In genomic region chr1:225846331-225847310, GRCh38 we compare ENCODE assay signal across 18 cellular contexts. TPM values are rescaled to one million over a fixed set of nuclear protein-coding genes. Genes with fewer than 3 reads are reported as not detected.
DNase-seq lines count a peak whose midpoint lies in the region; ATAC-seq, FAIRE-seq and TF ChIP-seq lines count a peak whose summit lies in the region.
"Had no signal": no experiment of that assay in that cellular context is flagged by ENCODE, and none has a peak within 500 bp of the region (broad histone marks: within the 10 kb centered on the region; RNA-seq: fewer than 3 reads in every experiment).

No MANE protein-coding gene starts in this region.

- H3K36me3 Mint-ChIP-seq in CD8-positive, alpha-beta memory T cell, result peaks cover under 1 to 51% (median 6%) of the 10 kb centered on the region in 3 donors

- no peaks in the 10 kb centered on the region for H3K23me2 ChIP-seq in H1 (ENCODE audit: low read depth, low read length)

- TF ChIP-seq POLR2A in H1 (IDR thresholded peaks at IDR 0.05; ENCODE audit: control extremely low read depth in 1 of 2, low read depth in 2 of 2, low read length in 2 of 2) (0 out of 3 replicates have a peak, but pooled peaks of 1 of the 2 experiments have one; percentile 23), spleen (IDR thresholded peaks at IDR 0.05) (no peak)

- no peak overlapping the region for H3K9ac ChIP-seq in OCI-LY1 (ENCODE audit: low read length)
- 0 out of 7 replicates have a peak overlapping the region, but pooled peaks of 1 of the 4 experiments have one; percentile 9 for H3K9ac ChIP-seq in H1 (replicated peaks in 1 of 4; ENCODE audit: extremely low read depth in 1 of 4, low read depth in 3 of 4, low read length in 3 of 4)

- H3K9me2 ChIP-seq in OCI-LY1 (ENCODE audit: low read depth, low read length), result no peaks in the 10 kb centered on the region

- H3K14ac ChIP-seq in H1 (ENCODE audit: insufficient read length), result no peak overlapping the region

- ATAC-seq in HG02623 (IDR thresholded peaks at IDR 0.05; ENCODE audit: unreplicated experiment), result no peak
- ATAC-seq: activated CD4-positive, CD25-positive, alpha-beta regulatory T cell treated with anti-CD3 and anti-CD28 coated beads, Interleukin-2, amount 50 U/mL, for 24 hours had no signal

- H3K9me3 Mint-ChIP-seq in CD8-positive, alpha-beta memory T cell, result no peaks in the 10 kb centered on the region
- H3K9me3 Mint-ChIP-seq: activated naive CD8-positive, alpha-beta T cell treated with anti-CD3 and anti-CD28 coated beads, Interleukin-2, amount 10 ng/mL, durations not matched to agents 7 days and 5 days; stimulated activated naive CD8-positive, alpha-beta T cell treated with anti-CD3 and anti-CD28 coated beads, Interleukin-15, Interleukin-2, amounts not matched to agents 100 ng/mL and 50 ng/mL, for 24 hours had no signal

- H3K79me2 ChIP-seq in OCI-LY1 (ENCODE audit: insufficient read depth, low read length) (no peaks in the 10 kb centered on the region), H1 (ENCODE audit: control insufficient read depth in 1 of 2, insufficient read depth in 2 of 2, low read length in 2 of 2) (no peaks in the 10 kb centered on the region)

- H3K4me2 ChIP-seq in OCI-LY1 (ENCODE audit: low read length) (no peak overlapping the region), H1 (ENCODE audit: insufficient read depth in 1 of 2, low read depth in 2 of 2, low read length in 2 of 2) (no peak overlapping the region)

- no peak overlapping the region for H3K4me3 Mint-ChIP-seq in CD8-positive, alpha-beta memory T cell
- H3K4me3 Mint-ChIP-seq: activated naive CD8-positive, alpha-beta T cell treated with anti-CD3 and anti-CD28 coated beads, Interleukin-2, amount 10 ng/mL, durations not matched to agents 7 days and 5 days; stimulated activated naive CD8-positive, alpha-beta T cell treated with anti-CD3 and anti-CD28 coated beads, Interleukin-15, Interleukin-2, amounts not matched to agents 100 ng/mL and 50 ng/mL, for 24 hours had no signal

- H3K27me3 Mint-ChIP-seq in CD8-positive, alpha-beta memory T cell, result no peaks in the 10 kb centered on the region
- H3K27me3 Mint-ChIP-seq: activated naive CD8-positive, alpha-beta T cell treated with anti-CD3 and anti-CD28 coated beads, Interleukin-2, amount 10 ng/mL, durations not matched to agents 7 days and 5 days; stimulated activated naive CD8-positive, alpha-beta T cell treated with anti-CD3 and anti-CD28 coated beads, Interleukin-15, Interleukin-2, amounts not matched to agents 100 ng/mL and 50 ng/mL, for 24 hours had no signal

- no peak for TF ChIP-seq EP300 in H1 (IDR thresholded peaks at IDR 0.05; ENCODE audit: borderline replicate concordance in 1 of 2, low read depth in 2 of 2, low read length in 2 of 2)

- H4K8ac ChIP-seq in H1 (ENCODE audit: extremely low read depth, insufficient read depth, low read length), result peak overlapping the region; percentile 18; the same call in 1 of the 2 replicates

- H3K56ac ChIP-seq in H1 (replicated peaks; ENCODE audit: insufficient read length, low read depth, low read length), result no peak overlapping the region

- H3K27me3 ChIP-seq in CD8-positive, alpha-beta memory T cell (ENCODE audit: insufficient read depth, low read length, poor library complexity, severe bottlenecking), result no peaks in the 10 kb centered on the region
- H3K27me3 ChIP-seq in OCI-LY1 (ENCODE audit: insufficient read depth, low read length) (no peaks in the 10 kb centered on the region), H1 (replicated peaks in 1 of 4; ENCODE audit: control insufficient read depth in 3 of 4, extremely low read depth in 1 of 4, insufficient read depth in 3 of 4, low read length in 3 of 4) (no peaks in the 10 kb centered on the region; a peak in 1 of 7 replicates), spleen (replicated peaks in 1 of 7) (no peaks in the 10 kb centered on the region)

- H2BK5ac ChIP-seq in H1 (ENCODE audit: low read depth, low read length), result peak overlapping the region; percentile 26; the same call in 1 of the 2 replicates

- H3F3A ChIP-seq in OCI-LY1 (ENCODE audit: insufficient read depth, low read length), result no peaks in the 10 kb centered on the region

- TF ChIP-seq CTCF in OCI-LY1 (IDR thresholded peaks at IDR 0.05; ENCODE audit: low read length) (no peak), H1 (IDR thresholded peaks at IDR 0.05; ENCODE audit: control extremely low read depth in 1 of 3, insufficient read depth in 1 of 3, low read depth in 1 of 3, low read length in 3 of 3) (no peak), spleen (IDR thresholded peaks at IDR 0.05 in 8 of 11, conservative IDR thresholded peaks at IDR 0.05 in 3 of 11) (no peak)

- intact Hi-C loops in spleen (cut with DNase I; ENCODE audit: low total_unique reads), result loop anchor here (5.0 to 10.0 kb wide), 2 partner anchors 58 to 369 kb away; no protein-coding TSS in a partner anchor

- no peaks in the 10 kb centered on the region for H4K20me1 ChIP-seq in OCI-LY1 (ENCODE audit: insufficient read depth, low read length)
- peaks cover 4 to 8% of the 10 kb centered on the region in 2 experiments for H4K20me1 ChIP-seq in H1 (replicated peaks in 1 of 2; ENCODE audit: control insufficient read depth in 1 of 2, insufficient read depth in 2 of 2, low read length in 2 of 2)

- no peak overlapping the region for H2BK20ac ChIP-seq in H1 (ENCODE audit: low read length)

- POLR2A ChIA-PET in CD8-positive, alpha-beta memory T cell (lab: Charles Lee), result no interaction called here
- POLR2A ChIA-PET in H1 (lab: Charles Lee; ENCODE audit: partially characterized antibody), result interaction anchor here (0.8 to 2.6 kb wide), 12 partner anchors 9 to 194 kb away, joined by 3 to 15 read pairs (median 4); partner anchors contain the start of genes ENAH and EPHX1

- no peak for FAIRE-seq in H1 (lab: Jason Lieb, UNC)
- FAIRE-seq: frontal cortex, G401.6, GM12892 had no signal

- H3K23ac ChIP-seq in H1 (ENCODE audit: insufficient read length), result no peak overlapping the region

- H3K4me1 ChIP-seq in CD8-positive, alpha-beta memory T cell (ENCODE audit: insufficient read depth, low read length), result peaks cover 46% of the 10 kb centered on the region
- H3K4me1 ChIP-seq in OCI-LY1 (ENCODE audit: insufficient read depth, low read length, severe bottlenecking), result peaks cover 33% of the 10 kb centered on the region
- peaks cover 0 to 8% (median 4%) of the 10 kb centered on the region in 4 experiments; a peak in 4 of 7 replicates for H3K4me1 ChIP-seq in H1 (replicated peaks in 1 of 4; ENCODE audit: control insufficient read depth in 3 of 4, insufficient read depth in 4 of 4, low read length in 3 of 4)
- H3K4me1 ChIP-seq in spleen, result peaks cover 25 to 78% (median 43%) of the 10 kb centered on the region in 6 donors

- H3K4ac ChIP-seq in H1 (replicated peaks; ENCODE audit: insufficient read length, low read depth, low read length), result no peak overlapping the region

- H3K4me3 ChIP-seq in CD8-positive, alpha-beta memory T cell (ENCODE audit: low read length), result no peak overlapping the region
- H3K4me3 ChIP-seq in OCI-LY1 (ENCODE audit: low read depth, low read length, poor library complexity, severe bottlenecking) (no peak overlapping the region), H1 (ENCODE audit: extremely low read depth in 1 of 4, insufficient read depth in 2 of 4, low read depth in 3 of 4, low read length in 4 of 4) (no peak overlapping the region), spleen (no peak overlapping the region)
- H3K4me3 ChIP-seq: skin epidermis had no signal

- peaks cover 52 to 80% (median 74%) of the 10 kb centered on the region in 3 donors for H3K4me1 Mint-ChIP-seq in CD8-positive, alpha-beta memory T cell

- DNase-seq in CD8-positive, alpha-beta memory T cell, result no peak
- DNase-seq in H1 (ENCODE audit: low read depth in 1 of 2, low spot score in 2 of 2), result no peak
- DNase-seq in spleen, result peak; percentile 73
- DNase-seq in NCI-H187 (lab: John Stamatoyannopoulos, UW), result no peak
- DNase-seq in NCI-H446 (lab: John Stamatoyannopoulos, UW), result no peak
- DNase-seq: activated CD8-positive, alpha-beta memory T cell treated with anti-CD3 and anti-CD28 coated beads, Interleukin-2, amount 50 U/mL, for 4 hours; activated naive CD8-positive, alpha-beta T cell treated with anti-CD3 and anti-CD28 coated beads, Interleukin-2, amount 10 ng/mL, durations not matched to agents 7 days and 5 days; central memory CD4-positive, alpha-beta T cell had no signal

- H3K36me3 ChIP-seq in CD8-positive, alpha-beta memory T cell (ENCODE audit: insufficient read depth, low read length), result peaks cover 13% of the 10 kb centered on the region
- H3K36me3 ChIP-seq in OCI-LY1 (ENCODE audit: insufficient read depth, low read length), result no peaks in the 10 kb centered on the region
- H3K36me3 ChIP-seq in H1 (ENCODE audit: control insufficient read depth in 2 of 4, insufficient read depth in 4 of 4, low read length in 3 of 4), result peaks cover 0 to 18% (median 5%) of the 10 kb centered on the region in 4 experiments; a peak in 5 of 8 replicates
- peaks cover 0 to 98% (median 33%) of the 10 kb centered on the region in 6 donors for H3K36me3 ChIP-seq in spleen

- TF ChIP-seq RAD21 in H1 (IDR thresholded peaks at IDR 0.05 in 1 of 2, conservative IDR thresholded peaks at IDR 0.05 in 1 of 2; ENCODE audit: low read depth in 2 of 2, low read length in 2 of 2), result no peak

- 92% methylated on average over 20 of the region's 20 CpGs; no CpG with 5 or more reads in 1 of the 2 experiments for WGBS in H1 (ENCODE audit: extremely low coverage in 1 of 2, insufficient coverage in 1 of 2, insufficient read length in 1 of 2, insufficient replicate concordance in 2 of 2, low coverage in 1 of 2, low lambda C conversion rate in 2 of 2, missing lambda C conversion rate in 1 of 2), 2 experiments
- WGBS in spleen, 5 donors, result 92 to 96% (median 93%) methylated on average over 18 to 20 of the region's 20 CpGs

- no peak overlapping the region for H2AK5ac ChIP-seq in H1 (ENCODE audit: low read depth, low read length)

- no peak overlapping the region for H4K5ac ChIP-seq in H1 (ENCODE audit: insufficient read length, low read depth, low read length)

- no peak overlapping the region for H2AFZ ChIP-seq in OCI-LY1 (ENCODE audit: low read length)
- no peak overlapping the region for H2AFZ ChIP-seq in H1 (ENCODE audit: low read length)

- H3K79me1 ChIP-seq in H1 (ENCODE audit: low read depth, low read length), result peaks cover 2% of the 10 kb centered on the region; the same call in 1 of the 2 replicates

- CTCF ChIA-PET in CD8-positive, alpha-beta memory T cell (lab: Charles Lee), result interaction anchor here (1.0 to 1.4 kb wide), 4 partner anchors 13 to 372 kb away, joined by 3 to 5 read pairs (median 4); partner anchors contain the start of gene TMEM63A
- CTCF ChIA-PET in H1 (lab: Charles Lee; ENCODE audit: partially characterized antibody), result interaction anchor here (0.7 to 4.0 kb wide), 42 partner anchors 9 to 382 kb away, joined by 3 to 24 read pairs (median 4); partner anchors contain the start of genes LEFTY1 and SRP9

- H3K18ac ChIP-seq in H1 (ENCODE audit: extremely low read depth, low read length), result no peak overlapping the region; the same call in 1 of the 2 replicates

- H3K9me3 ChIP-seq in CD8-positive, alpha-beta memory T cell (ENCODE audit: low read length), result no peaks in the 10 kb centered on the region
- H3K9me3 ChIP-seq in OCI-LY1 (ENCODE audit: low read length) (no peaks in the 10 kb centered on the region; the same call in 1 of the 2 replicates), H1 (ENCODE audit: insufficient read depth in 2 of 2, low read depth in 1 of 2, low read length in 1 of 2) (peaks cover 2 to 10% of the 10 kb centered on the region in 2 experiments; a peak in 3 of 4 replicates), spleen (no peaks in the 10 kb centered on the region)

- H2BK15ac ChIP-seq in H1 (ENCODE audit: low read length), result no peak overlapping the region

- H3K27ac ChIP-seq in CD8-positive, alpha-beta memory T cell (ENCODE audit: low read depth, low read length), result no peak overlapping the region
- H3K27ac ChIP-seq in OCI-LY1 (ENCODE audit: low read depth, low read length, poor library complexity, severe bottlenecking) (peak overlapping the region; percentile 90), H1 (ENCODE audit: low read depth, low read length) (no peak overlapping the region; the same call in 1 of the 2 replicates), spleen (peak overlapping the region in 6 of 8 donors; percentile 67 to 90 (median 74))

- peak overlapping the region; percentile 68 to 98 (median 92) for H3K27ac Mint-ChIP-seq in CD8-positive, alpha-beta memory T cell
- H3K27ac Mint-ChIP-seq: activated naive CD8-positive, alpha-beta T cell treated with anti-CD3 and anti-CD28 coated beads, Interleukin-2, amount 10 ng/mL, durations not matched to agents 7 days and 5 days; stimulated activated naive CD8-positive, alpha-beta T cell treated with anti-CD3 and anti-CD28 coated beads, Interleukin-15, Interleukin-2, amounts not matched to agents 100 ng/mL and 50 ng/mL, for 24 hours had no signal

- H2BK12ac ChIP-seq in H1 (ENCODE audit: low read depth, low read length), result no peak overlapping the region

- no peak overlapping the region for H4K91ac ChIP-seq in H1 (replicated peaks; ENCODE audit: insufficient read length, low read length)

- H2BK120ac ChIP-seq in H1 (replicated peaks; ENCODE audit: low read depth, low read length), result no peak overlapping the region

RNA-seq across cellular contexts. Expression of gene TMEM63A, which starts 35.6 kb away (rescaled TPM):
- 10 to 100 TPM; 51.4 to 55.5 TPM for total RNA-seq in CD8-positive, alpha-beta memory T cell
- polyA plus RNA-seq in CD8-positive, alpha-beta memory T cell, result 50.6 TPM
- 41.2 and 55.4 TPM in 2 replicates for total RNA-seq in H1 (2021; fragmentation: NEBNext Ultra II Directional; extraction: Animal tissue kit (Norgen Biotek cat#: 25700))
- polyA plus RNA-seq in H1 (2011; rRNA removed) (26.1 and 38.5 TPM in 2 replicates), spleen (10 to 100 TPM; 15.0 to 47.4 (median 23.6) TPM)
- polyA plus RNA-seq in H1 (2011; cell fraction: cytosol; rRNA removed), result 28.6 TPM
- polyA plus RNA-seq in H1 (2011; cell fraction: nucleus; rRNA removed), result 210 TPM
- polyA plus RNA-seq in H1 (2012, experiment 1 of 2), result 25.5 to 31.0 TPM (median 28.0 TPM) in 4 replicates
- 17.4 TPM for polyA plus RNA-seq in H1 (2012, experiment 2 of 2)
- polyA plus RNA-seq in H1 (2013, experiment 1 of 2), result 90.4 TPM
- polyA plus RNA-seq in H1 (2013, experiment 2 of 2), result 88.5 TPM
- polyA minus RNA-seq in H1 (2011; rRNA and poly(A)+ RNA removed), result 42.6 and 57.5 TPM in 2 replicates
- 21.2 TPM for polyA minus RNA-seq in H1 (2011; cell fraction: cytosol; rRNA and poly(A)+ RNA removed)
- 70.6 TPM for polyA minus RNA-seq in H1 (2011; cell fraction: nucleus; rRNA and poly(A)+ RNA removed)
- total RNA-seq in spleen, result 100 to 1,000 TPM in 5 of 7 donors, 10 to 100 TPM in 2; 93.9 to 143 (median 122) TPM

RNA-seq across cellular contexts. Expression of gene EPHX1, which starts 36.7 kb away (rescaled TPM):
- total RNA-seq in CD8-positive, alpha-beta memory T cell, result 1 to 10 TPM; 2.2 to 3.0 TPM
- 1.8 TPM for polyA plus RNA-seq in CD8-positive, alpha-beta memory T cell
- total RNA-seq in H1 (2021; fragmentation: NEBNext Ultra II Directional; extraction: Animal tissue kit (Norgen Biotek cat#: 25700)), result 79.1 and 80.0 TPM in 2 replicates
- polyA plus RNA-seq in H1 (2011; rRNA removed) (45.3 and 47.6 TPM in 2 replicates), spleen (10 to 100 TPM in 2 of 3 donors, 1 to 10 TPM in 1; 3.9 to 12.2 (median 10.7) TPM)
- 23.5 TPM for polyA plus RNA-seq in H1 (2011; cell fraction: cytosol; rRNA removed)
- 50.9 TPM for polyA plus RNA-seq in H1 (2011; cell fraction: nucleus; rRNA removed)
- polyA plus RNA-seq in H1 (2012, experiment 1 of 2), result 87.4 to 98.2 TPM (median 91.4 TPM) in 4 replicates
- polyA plus RNA-seq in H1 (2012, experiment 2 of 2), result 157 TPM
- polyA plus RNA-seq in H1 (2013, experiment 1 of 2), result 157 TPM
- 166 TPM for polyA plus RNA-seq in H1 (2013, experiment 2 of 2)
- polyA minus RNA-seq in H1 (2011; rRNA and poly(A)+ RNA removed), result 30.1 and 31.7 TPM in 2 replicates
- 19.2 TPM for polyA minus RNA-seq in H1 (2011; cell fraction: cytosol; rRNA and poly(A)+ RNA removed)
- polyA minus RNA-seq in H1 (2011; cell fraction: nucleus; rRNA and poly(A)+ RNA removed), result 22.1 TPM
- 10 to 100 TPM; 30.1 to 92.8 (median 81.4) TPM for total RNA-seq in spleen

RNA-seq across cellular contexts. Expression of gene LEFTY1, which starts 42.3 kb away (rescaled TPM):
- total RNA-seq in CD8-positive, alpha-beta memory T cell, result not detected
- polyA plus RNA-seq in CD8-positive, alpha-beta memory T cell, result 0.21 TPM
- total RNA-seq in H1 (2021; fragmentation: NEBNext Ultra II Directional; extraction: Animal tissue kit (Norgen Biotek cat#: 25700)), result 8.4 and 11.7 TPM in 2 replicates
- 4.5 and 7.3 TPM in 2 replicates for polyA plus RNA-seq in H1 (2011; rRNA removed)
- polyA plus RNA-seq in H1 (2011; cell fraction: cytosol; rRNA removed), result 7.1 TPM
- 8.4 TPM for polyA plus RNA-seq in H1 (2011; cell fraction: nucleus; rRNA removed)
- 1.8 to 3.5 TPM (median 3.1 TPM) in 4 replicates for polyA plus RNA-seq in H1 (2012, experiment 1 of 2)
- polyA plus RNA-seq in H1 (2012, experiment 2 of 2), result 3.5 TPM
- 112 TPM for polyA plus RNA-seq in H1 (2013, experiment 1 of 2)
- 131 TPM for polyA plus RNA-seq in H1 (2013, experiment 2 of 2)
- 0.66 and 1.3 TPM in 2 replicates for polyA minus RNA-seq in H1 (2011; rRNA and poly(A)+ RNA removed)
- polyA minus RNA-seq in H1 (2011; cell fraction: cytosol; rRNA and poly(A)+ RNA removed), result 3.0 TPM
- 3.1 TPM for polyA minus RNA-seq in H1 (2011; cell fraction: nucleus; rRNA and poly(A)+ RNA removed)
- under 1 TPM in 4 of 7 donors, not detected in 3; 0.34 to 0.95 (median 0.48) TPM for total RNA-seq in spleen
- under 1 TPM; 0.06 to 0.09 (median 0.09) TPM for polyA plus RNA-seq in spleen
- total RNA-seq: LHCN-M2; T-helper 1 cell treated with Interleukin-12 subunit alpha and Interleukin-12 subunit beta and Interleukin-4 antibody, amounts not matched to agents 30 ng/mL and 1 ng/mL, for 36 hours had no signal

Comparison
In these comparisons a context has a peak if more than half of its experiments do, and no peak if none do; other contexts are left out.
1. H3K27ac ChIP-seq: peak in OCI-LY1 (single experiment) and spleen (6 of 8); none in CD8-positive, alpha-beta memory T cell (single experiment) and H1 (single experiment).
2. RNA of gene EPHX1, which starts 36.7 kb away (total RNA-seq): 30.1 to 92.8 TPM in spleen and 79.1 to 80.0 TPM in H1; 2.2 to 3.0 TPM in CD8-positive, alpha-beta memory T cell; every median in the first group is over 4 times any median in the second.